Comparison of ENCODE assay signal across 23 cellular contexts in genomic region chr2:70942900-70943871, GRCh38. TPM values are rescaled to one million over a fixed set of nuclear protein-coding genes. Genes with fewer than 3 reads are reported as not detected.
DNase-seq lines count a peak whose midpoint lies in the region; ATAC-seq, FAIRE-seq and TF ChIP-seq lines count a peak whose summit lies in the region.
"Had no signal": no experiment of that assay in that cellular context is flagged by ENCODE, and none has a peak within 500 bp of the region (broad histone marks: within the 10 kb centered on the region; RNA-seq: fewer than 3 reads in every experiment).

No MANE protein-coding gene starts in this region.

- no peak for TF ChIP-seq POLR2A in HepG2 (IDR thresholded peaks at IDR 0.05; ENCODE audit: insufficient read depth in 1 of 2, low read depth in 2 of 2, low read length in 2 of 2)

- TF ChIP-seq EP300 in HepG2 (IDR thresholded peaks at IDR 0.05; ENCODE audit: low read depth in 2 of 2, low read length in 2 of 2) (no peak), HepG2 (CRISPR knock-in tag; IDR thresholded peaks at IDR 0.05; ENCODE audit: borderline replicate concordance) (no peak)

- peaks cover 20% of the 10 kb centered on the region for H3K4me1 Mint-ChIP-seq in endothelial cell (ENCODE audit: unreplicated experiment)
- H3K4me1 Mint-ChIP-seq in activated CD4-positive, alpha-beta T cell treated with anti-CD3 and anti-CD28 coated beads for 36 hours = peaks cover 13% of the 10 kb centered on the region

- no peak for FAIRE-seq in HepG2 (lab: Jason Lieb, UNC)
- FAIRE-seq: endometrium, GM12891, HTR-8/SVneo, pancreas had no signal

- POLR2A ChIA-PET in HepG2 (lab: Yijun Ruan, JAX) = no interaction called here
- POLR2A ChIA-PET in activated CD4-positive, alpha-beta T cell treated with anti-CD3 and anti-CD28 coated beads for 36 hours (lab: Charles Lee) = no interaction called here

- H3K27me3 Mint-ChIP-seq in endothelial cell (ENCODE audit: unreplicated experiment) = peaks cover 17% of the 10 kb centered on the region
- H3K27me3 Mint-ChIP-seq in activated CD4-positive, alpha-beta T cell treated with anti-CD3 and anti-CD28 coated beads for 36 hours = peaks cover 14% of the 10 kb centered on the region

- no peaks in the 10 kb centered on the region for H3K79me2 ChIP-seq in HepG2 (ENCODE audit: insufficient read depth, low read length)

- H3K27ac ChIP-seq in HepG2 (ENCODE audit: extremely low read length, insufficient read depth, low read length) = no peak overlapping the region
- H3K27ac ChIP-seq: BLaER1, gastrocnemius medialis, left lung, pancreas, skin epidermis had no signal

- H3K4me2 ChIP-seq in HepG2 (ENCODE audit: low read depth, low read length) = no peak overlapping the region
- H3K4me2 ChIP-seq: BLaER1 had no signal

- peaks cover 4% of the 10 kb centered on the region for H3K36me3 Mint-ChIP-seq in endothelial cell (ENCODE audit: low read depth, unreplicated experiment)
- H3K36me3 Mint-ChIP-seq in activated CD4-positive, alpha-beta T cell treated with anti-CD3 and anti-CD28 coated beads for 36 hours (ENCODE audit: low read depth) = no peaks in the 10 kb centered on the region

- DNase-seq in NCI-H146 (lab: John Stamatoyannopoulos, UW) (peak; percentile 59), NCI-H146 treated with DMSO at 0.1 percent for 48 hours (lab: John Stamatoyannopoulos, UW; ENCODE audit: unreplicated experiment) (no peak), amniotic epithelial cell (ENCODE audit: low read depth) (peak; percentile 12), HepG2 (ENCODE audit: low spot score) (no peak), smooth muscle cell of the brain vasculature (ENCODE audit: low read depth, low spot score) (peak; percentile 37), endothelial cell (ENCODE audit: low spot score) (no peak), glomerular visceral epithelial cell (ENCODE audit: extremely low spot score) (no peak)
- no peak for DNase-seq in activated CD4-positive, alpha-beta T cell treated with anti-CD3 and anti-CD28 coated beads for 36 hours
- DNase-seq: 8988T; activated CD4-positive, alpha-beta T cell treated with anti-CD3 and anti-CD28 coated beads for 1 hour; activated gamma-delta T cell treated with Interleukin-2 at 50 U/mL for 16 hours; gastrocnemius medialis; GF-D8; left lung; NCI-H1105 treated with DMSO at 0.1 percent for 48 hours; pancreas; stimulated activated CD4-positive, alpha-beta T cell treated with anti-CD3 and anti-CD28 coated beads, Interleukin-4, amount 100 ng/mL, for 24 hours had no signal

- CTCF ChIA-PET in HepG2 (lab: Yijun Ruan, JAX; ENCODE audit: low intra/inter-chr PET ratio, low total read pairs) = no interaction called here
- CTCF ChIA-PET in activated CD4-positive, alpha-beta T cell treated with anti-CD3 and anti-CD28 coated beads for 36 hours (lab: Charles Lee) = interaction anchor here (0.6 to 1.4 kb wide), 5 partner anchors 9 to 71 kb away, joined by 3 to 6 read pairs (median 3); no protein-coding TSS in a partner anchor

- intact Hi-C loops in HepG2 (cut with micrococcal nuclease; ENCODE audit: unreplicated experiment) = no loop called here
- intact Hi-C loops in activated CD4-positive, alpha-beta T cell treated with anti-CD3 and anti-CD28 coated beads for 36 hours (cut with DNase I, micrococcal nuclease) = loop anchor here in 1 of 2 experiments (10.0 kb wide), 1 partner anchor 288 kb away; no protein-coding TSS in a partner anchor

- TF ChIP-seq RAD21 in HepG2 (CRISPR knock-in tag; IDR thresholded peaks at IDR 0.05) = no peak

- H3K36me3 ChIP-seq in HepG2 (replicated peaks in 1 of 2; ENCODE audit: control insufficient read depth in 1 of 2, insufficient read depth in 2 of 2, low read length in 2 of 2) = no peaks in the 10 kb centered on the region
- H3K36me3 ChIP-seq: gastrocnemius medialis, left lung, pancreas had no signal

- BruUV-seq in HepG2 (replicated peaks; lab: Mats Ljungman, UMichigan) = no TSS peak

- in situ Hi-C loops in HepG2 (cut with HindIII; ENCODE audit: extremely low pct_ligation_motif_present, low pct_unique_long_range_greater_than_20kb) = no loop called here

- no peak overlapping the region for H3K4me3 ChIP-seq in HepG2 (replicated peaks in 1 of 3; ENCODE audit: insufficient read depth in 1 of 3, low read depth in 2 of 3, low read length in 3 of 3)
- H3K4me3 ChIP-seq: BLaER1, gastrocnemius medialis, left lung, pancreas, skin epidermis had no signal

- H3K4me3 Mint-ChIP-seq in endothelial cell (ENCODE audit: unreplicated experiment) = no peak overlapping the region
- no peak overlapping the region for H3K4me3 Mint-ChIP-seq in activated CD4-positive, alpha-beta T cell treated with anti-CD3 and anti-CD28 coated beads for 36 hours

- no peak overlapping the region for H3K9ac ChIP-seq in HepG2 (ENCODE audit: insufficient read depth, low read depth, low read length)
- H3K9ac ChIP-seq: BLaER1 had no signal

- no peaks in the 10 kb centered on the region for H3K9me3 Mint-ChIP-seq in endothelial cell (ENCODE audit: unreplicated experiment)
- H3K9me3 Mint-ChIP-seq in activated CD4-positive, alpha-beta T cell treated with anti-CD3 and anti-CD28 coated beads for 36 hours (ENCODE audit: low read depth) = no peaks in the 10 kb centered on the region

- 47% methylated on average over 12 of the region's 14 CpGs for WGBS in HepG2 (ENCODE audit: low lambda C conversion rate)

- no peak overlapping the region for H3K27ac Mint-ChIP-seq in endothelial cell (ENCODE audit: unreplicated experiment)
- no peak overlapping the region for H3K27ac Mint-ChIP-seq in activated CD4-positive, alpha-beta T cell treated with anti-CD3 and anti-CD28 coated beads for 36 hours

- peaks cover 0 to 13% of the 10 kb centered on the region in 2 experiments; a peak in 3 of 5 replicates for H3K27me3 ChIP-seq in HepG2 (ENCODE audit: control insufficient read depth in 1 of 2, insufficient read depth in 2 of 2, low read length in 2 of 2)
- H3K27me3 ChIP-seq: BLaER1, pancreas had no signal

- no peak for ATAC-seq in HepG2
- no peak for ATAC-seq in activated CD4-positive, alpha-beta T cell treated with anti-CD3 and anti-CD28 coated beads for 36 hours
- ATAC-seq: gastrocnemius medialis, left lung, Panc1, pancreas had no signal

- H3K4me1 ChIP-seq in HepG2 (ENCODE audit: insufficient read depth, low read length) = peaks cover 41% of the 10 kb centered on the region
- H3K4me1 ChIP-seq: pancreas had no signal

- no peak for TF ChIP-seq CTCF in HepG2 (CRISPR knock-in tag; IDR thresholded peaks at IDR 0.05)
- TF ChIP-seq CTCF in endothelial cell (IDR thresholded peaks at IDR 0.05; ENCODE audit: unreplicated experiment) = no peak

- H3K9me3 ChIP-seq in HepG2 (ENCODE audit: low read length) = no peaks in the 10 kb centered on the region
- H3K9me3 ChIP-seq: BLaER1, gastrocnemius medialis, left lung, pancreas had no signal

- H4K20me1 ChIP-seq in HepG2 (ENCODE audit: insufficient read depth, low read length) = no peaks in the 10 kb centered on the region
- H4K20me1 ChIP-seq: BLaER1 had no signal

- H2AFZ ChIP-seq in HepG2 (ENCODE audit: low read length) = no peak overlapping the region

RNA-seq across cellular contexts. Expression of gene ATP6V1B1, which starts 7.5 kb away (rescaled TPM):
- total RNA-seq in HepG2 (2016; rRNA removed; fragmentation: Illumina TruSeq; extraction: Trizol) (0.58 TPM in 1 of 2 replicates, not detected in the other), endothelial cell (ENCODE audit: unreplicated experiment) (not detected)
- total RNA-seq in HepG2 (2016; cell fraction: cytosol; rRNA removed; fragmentation: Illumina TruSeq; extraction: Trizol; ENCODE audit: low read depth) = not detected in 2 replicates
- 0.37 and 1.5 TPM in 2 replicates for total RNA-seq in HepG2 (2016; cell fraction: insoluble cytoplasmic fraction; rRNA removed; fragmentation: Illumina TruSeq; extraction: Trizol)
- not detected in 2 replicates for total RNA-seq in HepG2 (2016; cell fraction: membrane; rRNA removed; fragmentation: Illumina TruSeq; extraction: Trizol)
- 2.3 and 2.4 TPM in 2 replicates for total RNA-seq in HepG2 (2016; cell fraction: nucleus; rRNA removed; fragmentation: Illumina TruSeq; extraction: Trizol)
- polyA plus RNA-seq in HepG2 (2011; rRNA removed) = 1.6 and 1.8 TPM in 2 replicates
- 0.21 and 0.30 TPM in 2 replicates for polyA plus RNA-seq in HepG2 (2011; cell fraction: cytosol; rRNA removed)
- 24.4 and 25.8 TPM in 2 replicates for polyA plus RNA-seq in HepG2 (2011; cell fraction: nucleus; rRNA removed)
- 1.7 and 2.1 TPM in 2 replicates for polyA plus RNA-seq in HepG2 (2012)
- 0.07 and 0.08 TPM in 2 replicates for polyA plus RNA-seq in HepG2 (2016; cell fraction: cytosol; fragmentation: Illumina TruSeq; extraction: Trizol; ENCODE audit: low read depth)
- polyA plus RNA-seq in HepG2 (2016; cell fraction: insoluble cytoplasmic fraction; fragmentation: Illumina TruSeq; extraction: Trizol; ENCODE audit: low read depth) = 0.31 TPM in 1 of 2 replicates, not detected in the other
- polyA plus RNA-seq in HepG2 (2016; cell fraction: membrane; fragmentation: Illumina TruSeq; extraction: Trizol; ENCODE audit: low read depth) = 0.12 TPM in 1 of 2 replicates, not detected in the other
- 7.8 and 11.0 TPM in 2 replicates for polyA plus RNA-seq in HepG2 (2016; cell fraction: nucleus; fragmentation: Illumina TruSeq; extraction: Trizol; ENCODE audit: insufficient read depth, low read depth)
- 0.18 TPM in 1 of 2 replicates, not detected in the other for polyA minus RNA-seq in HepG2 (2011; rRNA and poly(A)+ RNA removed; ENCODE audit: low replicate concordance)
- polyA minus RNA-seq in HepG2 (2011; cell fraction: cytosol; rRNA and poly(A)+ RNA removed) = not detected in 2 replicates
- 1.5 and 3.5 TPM in 2 replicates for polyA minus RNA-seq in HepG2 (2011; cell fraction: nucleus; rRNA and poly(A)+ RNA removed)
- not detected for total RNA-seq in activated CD4-positive, alpha-beta T cell treated with anti-CD3 and anti-CD28 coated beads for 36 hours

RNA-seq across cellular contexts. Expression of gene ANKRD53, which starts 35.2 kb away (rescaled TPM):
- total RNA-seq in HepG2 (2016; rRNA removed; fragmentation: Illumina TruSeq; extraction: Trizol) (not detected in 2 replicates), endothelial cell (ENCODE audit: unreplicated experiment) (0.56 TPM)
- total RNA-seq in HepG2 (2016; cell fraction: cytosol; rRNA removed; fragmentation: Illumina TruSeq; extraction: Trizol; ENCODE audit: low read depth) = not detected in 2 replicates
- total RNA-seq in HepG2 (2016; cell fraction: insoluble cytoplasmic fraction; rRNA removed; fragmentation: Illumina TruSeq; extraction: Trizol) = 0.09 TPM in 1 of 2 replicates, not detected in the other
- total RNA-seq in HepG2 (2016; cell fraction: membrane; rRNA removed; fragmentation: Illumina TruSeq; extraction: Trizol) = not detected in 2 replicates
- 0.66 TPM in 1 of 2 replicates, not detected in the other for total RNA-seq in HepG2 (2016; cell fraction: nucleus; rRNA removed; fragmentation: Illumina TruSeq; extraction: Trizol)
- 0.12 and 0.15 TPM in 2 replicates for polyA plus RNA-seq in HepG2 (2011; rRNA removed)
- polyA plus RNA-seq in HepG2 (2011; cell fraction: cytosol; rRNA removed) = 0.25 TPM in 1 of 2 replicates, not detected in the other
- polyA plus RNA-seq in HepG2 (2011; cell fraction: nucleus; rRNA removed) = 0.14 and 0.62 TPM in 2 replicates
- 0.08 TPM in 1 of 2 replicates, not detected in the other for polyA plus RNA-seq in HepG2 (2012)
- polyA plus RNA-seq in HepG2 (2016; cell fraction: cytosol; fragmentation: Illumina TruSeq; extraction: Trizol; ENCODE audit: low read depth) = 0.08 and 0.27 TPM in 2 replicates
- not detected in 2 replicates for polyA plus RNA-seq in HepG2 (2016; cell fraction: insoluble cytoplasmic fraction; fragmentation: Illumina TruSeq; extraction: Trizol; ENCODE audit: low read depth)
- 0.20 and 0.53 TPM in 2 replicates for polyA plus RNA-seq in HepG2 (2016; cell fraction: membrane; fragmentation: Illumina TruSeq; extraction: Trizol; ENCODE audit: low read depth)
- polyA plus RNA-seq in HepG2 (2016; cell fraction: nucleus; fragmentation: Illumina TruSeq; extraction: Trizol; ENCODE audit: insufficient read depth, low read depth) = 0.42 and 0.69 TPM in 2 replicates
- not detected in 2 replicates for polyA minus RNA-seq in HepG2 (2011; rRNA and poly(A)+ RNA removed; ENCODE audit: low replicate concordance)
- not detected in 2 replicates for polyA minus RNA-seq in HepG2 (2011; cell fraction: cytosol; rRNA and poly(A)+ RNA removed)
- polyA minus RNA-seq in HepG2 (2011; cell fraction: nucleus; rRNA and poly(A)+ RNA removed) = not detected in 2 replicates
- total RNA-seq in activated CD4-positive, alpha-beta T cell treated with anti-CD3 and anti-CD28 coated beads for 36 hours = under 1 TPM in 1 of 2 experiments, not detected in 1; 0.14 TPM

RNA-seq across cellular contexts. Expression of gene VAX2, which starts 42.8 kb away (rescaled TPM):
- total RNA-seq in HepG2 (2016; rRNA removed; fragmentation: Illumina TruSeq; extraction: Trizol) = 3.9 and 4.1 TPM in 2 replicates
- total RNA-seq in HepG2 (2016; cell fraction: cytosol; rRNA removed; fragmentation: Illumina TruSeq; extraction: Trizol; ENCODE audit: low read depth) = 3.0 and 3.9 TPM in 2 replicates
- 3.6 and 4.7 TPM in 2 replicates for total RNA-seq in HepG2 (2016; cell fraction: insoluble cytoplasmic fraction; rRNA removed; fragmentation: Illumina TruSeq; extraction: Trizol)
- 3.2 and 4.6 TPM in 2 replicates for total RNA-seq in HepG2 (2016; cell fraction: membrane; rRNA removed; fragmentation: Illumina TruSeq; extraction: Trizol)
- 2.9 and 3.6 TPM in 2 replicates for total RNA-seq in HepG2 (2016; cell fraction: nucleus; rRNA removed; fragmentation: Illumina TruSeq; extraction: Trizol)
- polyA plus RNA-seq in HepG2 (2011; rRNA removed) = 2.1 and 3.0 TPM in 2 replicates
- polyA plus RNA-seq in HepG2 (2011; cell fraction: cytosol; rRNA removed) = 0.96 and 1.5 TPM in 2 replicates
- polyA plus RNA-seq in HepG2 (2011; cell fraction: nucleus; rRNA removed) = 12.7 and 15.3 TPM in 2 replicates
- polyA plus RNA-seq in HepG2 (2012) = 1.0 and 1.3 TPM in 2 replicates
- 4.8 and 4.9 TPM in 2 replicates for polyA plus RNA-seq in HepG2 (2016; cell fraction: cytosol; fragmentation: Illumina TruSeq; extraction: Trizol; ENCODE audit: low read depth)
- 4.6 and 5.5 TPM in 2 replicates for polyA plus RNA-seq in HepG2 (2016; cell fraction: insoluble cytoplasmic fraction; fragmentation: Illumina TruSeq; extraction: Trizol; ENCODE audit: low read depth)
- polyA plus RNA-seq in HepG2 (2016; cell fraction: membrane; fragmentation: Illumina TruSeq; extraction: Trizol; ENCODE audit: low read depth) = 4.6 and 5.0 TPM in 2 replicates
- polyA plus RNA-seq in HepG2 (2016; cell fraction: nucleus; fragmentation: Illumina TruSeq; extraction: Trizol; ENCODE audit: insufficient read depth, low read depth) = 6.7 and 8.7 TPM in 2 replicates
- polyA minus RNA-seq in HepG2 (2011; rRNA and poly(A)+ RNA removed; ENCODE audit: low replicate concordance) = 1.1 TPM in 1 of 2 replicates, not detected in the other
- 0.59 and 1.1 TPM in 2 replicates for polyA minus RNA-seq in HepG2 (2011; cell fraction: cytosol; rRNA and poly(A)+ RNA removed)
- polyA minus RNA-seq in HepG2 (2011; cell fraction: nucleus; rRNA and poly(A)+ RNA removed) = 3.0 and 3.3 TPM in 2 replicates
- total RNA-seq in endothelial cell (ENCODE audit: unreplicated experiment) = 2.2 TPM
- not detected for total RNA-seq in activated CD4-positive, alpha-beta T cell treated with anti-CD3 and anti-CD28 coated beads for 36 hours

RNA-seq across cellular contexts. Expression of gene TEX261, which starts 51.5 kb away (rescaled TPM):
- total RNA-seq in HepG2 (2016; rRNA removed; fragmentation: Illumina TruSeq; extraction: Trizol) = 36.0 and 43.8 TPM in 2 replicates
- total RNA-seq in HepG2 (2016; cell fraction: cytosol; rRNA removed; fragmentation: Illumina TruSeq; extraction: Trizol; ENCODE audit: low read depth) = 13.1 and 17.4 TPM in 2 replicates
- 32.9 and 42.2 TPM in 2 replicates for total RNA-seq in HepG2 (2016; cell fraction: insoluble cytoplasmic fraction; rRNA removed; fragmentation: Illumina TruSeq; extraction: Trizol)
- 49.5 and 51.8 TPM in 2 replicates for total RNA-seq in HepG2 (2016; cell fraction: membrane; rRNA removed; fragmentation: Illumina TruSeq; extraction: Trizol)
- 41.0 and 45.3 TPM in 2 replicates for total RNA-seq in HepG2 (2016; cell fraction: nucleus; rRNA removed; fragmentation: Illumina TruSeq; extraction: Trizol)
- 68.7 and 78.7 TPM in 2 replicates for polyA plus RNA-seq in HepG2 (2011; rRNA removed)
- polyA plus RNA-seq in HepG2 (2011; cell fraction: cytosol; rRNA removed) = 67.6 and 76.6 TPM in 2 replicates
- 59.4 and 73.5 TPM in 2 replicates for polyA plus RNA-seq in HepG2 (2011; cell fraction: nucleus; rRNA removed)
- 40.8 and 51.3 TPM in 2 replicates for polyA plus RNA-seq in HepG2 (2012)
- 25.7 and 32.7 TPM in 2 replicates for polyA plus RNA-seq in HepG2 (2016; cell fraction: cytosol; fragmentation: Illumina TruSeq; extraction: Trizol; ENCODE audit: low read depth)
- polyA plus RNA-seq in HepG2 (2016; cell fraction: insoluble cytoplasmic fraction; fragmentation: Illumina TruSeq; extraction: Trizol; ENCODE audit: low read depth) = 52.6 and 59.2 TPM in 2 replicates
- polyA plus RNA-seq in HepG2 (2016; cell fraction: membrane; fragmentation: Illumina TruSeq; extraction: Trizol; ENCODE audit: low read depth) = 72.7 and 76.3 TPM in 2 replicates
- 82.4 and 86.0 TPM in 2 replicates for polyA plus RNA-seq in HepG2 (2016; cell fraction: nucleus; fragmentation: Illumina TruSeq; extraction: Trizol; ENCODE audit: insufficient read depth, low read depth)
- 90.8 and 137 TPM in 2 replicates for polyA minus RNA-seq in HepG2 (2011; rRNA and poly(A)+ RNA removed; ENCODE audit: low replicate concordance)
- polyA minus RNA-seq in HepG2 (2011; cell fraction: cytosol; rRNA and poly(A)+ RNA removed) = 27.5 and 29.3 TPM in 2 replicates
- polyA minus RNA-seq in HepG2 (2011; cell fraction: nucleus; rRNA and poly(A)+ RNA removed) = 23.2 and 28.1 TPM in 2 replicates
- total RNA-seq in endothelial cell (ENCODE audit: unreplicated experiment) = 37.1 TPM
- total RNA-seq in activated CD4-positive, alpha-beta T cell treated with anti-CD3 and anti-CD28 coated beads for 36 hours = 10 to 100 TPM; 39.1 to 48.5 TPM

Comparison
In these comparisons a context has a peak if more than half of its experiments do, and no peak if none do; other contexts are left out.
1. DNase-seq: peak in NCI-H146 (single experiment), amniotic epithelial cell (single experiment) and smooth muscle cell of the brain vasculature (single experiment); none in NCI-H146 treated with DMSO at 0.1 percent for 48 hours (single experiment), HepG2 (single experiment), endothelial cell (single experiment), activated CD4-positive, alpha-beta T cell treated with anti-CD3 and anti-CD28 coated beads for 36 hours (single experiment) and glomerular visceral epithelial cell (single experiment).